9 cellular contexts compared by ENCODE assay signal in the genomic region with DNA sequence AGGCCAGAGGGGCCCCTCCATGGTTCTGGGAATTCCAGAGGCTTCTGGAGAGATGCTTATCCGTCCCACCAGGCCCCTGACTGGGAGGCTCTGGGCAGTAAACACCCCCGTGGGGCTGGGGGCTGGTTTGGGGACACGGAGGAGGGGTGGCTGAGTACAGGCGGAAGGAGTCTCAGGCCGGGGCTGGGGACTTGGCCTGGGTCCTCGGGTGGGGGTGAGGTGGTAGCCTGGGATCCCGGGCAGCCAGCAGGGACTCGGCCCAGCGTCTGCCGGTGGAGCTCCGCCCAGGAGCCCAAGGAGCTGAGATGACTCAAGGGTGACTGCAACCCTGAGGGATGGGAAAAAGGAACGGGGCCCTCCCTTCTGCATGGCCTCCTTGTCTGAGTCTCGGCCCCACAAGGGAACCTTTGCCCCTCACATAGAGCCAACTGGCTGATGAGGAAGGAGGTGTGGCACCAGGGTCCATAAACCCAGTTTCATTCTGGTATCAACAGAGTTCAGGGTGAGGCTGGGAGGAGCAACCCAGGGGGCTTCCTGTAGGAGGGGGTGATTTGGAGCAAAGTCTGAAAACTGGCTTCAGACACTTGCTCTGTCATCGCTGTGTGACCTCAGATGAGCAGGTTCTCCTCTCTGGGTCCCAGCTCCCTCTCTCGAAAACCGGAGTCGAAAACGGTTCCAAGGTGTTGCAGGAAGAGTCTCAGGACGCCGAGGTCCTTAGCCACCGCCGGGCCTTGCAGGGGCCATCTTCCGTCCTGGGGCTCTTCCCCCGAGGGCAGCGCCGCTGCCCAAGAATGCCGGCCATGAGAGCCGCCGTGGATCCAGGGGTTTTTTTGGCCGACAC. TPM values are rescaled to one million over a fixed set of nuclear protein-coding genes. Genes with fewer than 3 reads are reported as not detected.
DNase-seq lines count a peak whose midpoint lies in the region; ATAC-seq, FAIRE-seq and TF ChIP-seq lines count a peak whose summit lies in the region.
"Had no signal": no experiment of that assay in that cellular context is flagged by ENCODE, and none has a peak within 500 bp of the region (broad histone marks: within the 10 kb centered on the region; RNA-seq: fewer than 3 reads in every experiment).

No MANE protein-coding gene starts in this region.

- no peak for FAIRE-seq in small intestine (lab: Jason Lieb, UNC)

- no peaks in the 10 kb centered on the region for H3K27me3 Mint-ChIP-seq in T-helper 17 cell

- H3K4me3 ChIP-seq in HEK293 (ENCODE audit: low read depth, low read length): no peak overlapping the region
- H3K4me3 ChIP-seq in small intestine (ENCODE audit: low read depth in 1 of 2, low read length in 2 of 2): peak overlapping the region; percentile 61 to 93
- H3K4me3 ChIP-seq in spleen: no peak overlapping the region
- H3K4me3 ChIP-seq: heart left ventricle had no signal

- no peaks in the 10 kb centered on the region for H3K9me3 ChIP-seq in HEK293 (ENCODE audit: control insufficient read depth, insufficient read depth, low read depth, low read length)
- no peaks in the 10 kb centered on the region for H3K9me3 ChIP-seq in small intestine (ENCODE audit: control insufficient read depth, low read depth)
- peaks cover 0 to 21% (median 14%) of the 10 kb centered on the region in 8 donors for H3K9me3 ChIP-seq in spleen
- H3K9me3 ChIP-seq in T-helper 17 cell (ENCODE audit: control insufficient read depth, low read length, poor library complexity, severe bottlenecking): no peaks in the 10 kb centered on the region

- no peak overlapping the region for H3K27ac ChIP-seq in HEK293 (ENCODE audit: extremely low read depth, low read depth, low read length)
- peak overlapping the region; percentile 88 for H3K27ac ChIP-seq in foreskin keratinocyte
- peak overlapping the region; percentile 93 to 100 for H3K27ac ChIP-seq in small intestine (ENCODE audit: low read depth in 1 of 2, low read length in 1 of 2)
- no peak overlapping the region for H3K27ac ChIP-seq in spleen

- no peaks in the 10 kb centered on the region for H3K4me1 ChIP-seq in HEK293 (ENCODE audit: control insufficient read depth, insufficient read depth, low read length)
- H3K4me1 ChIP-seq in foreskin keratinocyte: no peaks in the 10 kb centered on the region
- H3K4me1 ChIP-seq in small intestine (ENCODE audit: control insufficient read depth in 2 of 2, insufficient read depth in 1 of 2, low read depth in 1 of 2, low read length in 1 of 2): peaks cover 0 to 3% of the 10 kb centered on the region in 2 donors
- H3K4me1 ChIP-seq in spleen: peaks cover 0 to 11% (median 0%) of the 10 kb centered on the region in 6 donors
- H3K4me1 ChIP-seq: heart left ventricle had no signal

- no peak for TF ChIP-seq POLR2A in spleen (IDR thresholded peaks at IDR 0.05)

- TF ChIP-seq CTCF in HEK293 (tag by site-specific recombination; IDR thresholded peaks at IDR 0.05) (no peak), foreskin keratinocyte (conservative IDR thresholded peaks at IDR 0.05) (no peak), spleen (IDR thresholded peaks at IDR 0.05 in 8 of 11, conservative IDR thresholded peaks at IDR 0.05 in 3 of 11) (no peak)

- no peaks in the 10 kb centered on the region for H3K36me3 ChIP-seq in HEK293 (ENCODE audit: control insufficient read depth in 2 of 2, insufficient read depth in 1 of 2, low read length in 2 of 2)
- H3K36me3 ChIP-seq in small intestine (ENCODE audit: control insufficient read depth in 2 of 2, insufficient read depth in 2 of 2, low read length in 2 of 2): peaks cover 0 to 2% of the 10 kb centered on the region in 2 donors
- peaks cover 0 to 12% (median 0%) of the 10 kb centered on the region in 6 donors for H3K36me3 ChIP-seq in spleen

- intact Hi-C loops in spleen (cut with DNase I; ENCODE audit: low total_unique reads): no loop called here

- CTCF ChIA-PET in HEK293 (lab: Yijun Ruan, JAX): interaction anchor here (0.7 to 1.9 kb wide), 3 partner anchors 13 to 246 kb away, joined by 3 to 4 read pairs (median 3); no protein-coding TSS in a partner anchor

- H3K27me3 ChIP-seq in foreskin keratinocyte: no peaks in the 10 kb centered on the region
- H3K27me3 ChIP-seq in small intestine (ENCODE audit: control insufficient read depth in 2 of 2, insufficient read depth in 2 of 2, low read length in 2 of 2): no peaks in the 10 kb centered on the region
- H3K27me3 ChIP-seq in spleen (replicated peaks in 1 of 7): peaks cover 0 to 32% (median 9%) of the 10 kb centered on the region in 7 donors

- DNase-seq in foreskin keratinocyte (peak; percentile 71 to 86), small intestine (peak; percentile 99), spleen (no peak), T-helper 17 cell (no peak), middle frontal gyrus (ENCODE audit: extremely low spot score, low spot score) (no peak)
- DNase-seq in activated CD8-positive, alpha-beta memory T cell treated with anti-CD3 and anti-CD28 coated beads, Interleukin-2, amount 50 U/mL, for 48 hours: no peak

- POLR2A ChIA-PET in HEK293 (lab: Yijun Ruan, JAX): interaction anchor here (0.5 to 1.0 kb wide), 3 partner anchors 10 to 289 kb away, joined by 4 to 8 read pairs (median 4); no protein-coding TSS in a partner anchor

- no peak overlapping the region for H3K27ac Mint-ChIP-seq in T-helper 17 cell

- H3K36me3 Mint-ChIP-seq in T-helper 17 cell (ENCODE audit: low read depth): no peaks in the 10 kb centered on the region

- 6 to 43% (median 27%) methylated on average over 29 to 30 of the region's 30 CpGs for WGBS in small intestine, 3 donors
- WGBS in spleen, 5 donors: 71 to 80% (median 76%) methylated on average over 23 to 30 of the region's 30 CpGs

- no peak overlapping the region for H3K4me3 Mint-ChIP-seq in T-helper 17 cell

- H3K4me1 Mint-ChIP-seq in T-helper 17 cell: no peaks in the 10 kb centered on the region

- ATAC-seq in SK-N-SH treated with all-trans-retinoic acid at 6 μM for 48 hours (peak; percentile 85), foreskin keratinocyte (peak; percentile 76), T-helper 17 cell (no peak)

TF ChIP-seq in HEK293, 187 proteins besides CTCF, POLR2A, EP300 and RAD21:
- TF ChIP-seq ZNF571 (tag by site-specific recombination; IDR thresholded peaks at IDR 0.05) (no peak), ZIC2 (tag by site-specific recombination; IDR thresholded peaks at IDR 0.05) (peak; percentile 71), KLF1 (tag by site-specific recombination; IDR thresholded peaks at IDR 0.05) (peak; percentile 15; the same call in 1 of the 2 replicates)

TF ChIP-seq in SK-N-SH treated with all-trans-retinoic acid at 6 μM for 48 hours, 23 proteins besides CTCF, POLR2A, EP300 and RAD21 (continues in another document):
- no peak for TF ChIP-seq ZNF70 (CRISPR knock-in tag; IDR thresholded peaks at IDR 0.05)
- no peak for TF ChIP-seq PATZ1 (CRISPR knock-in tag; IDR thresholded peaks at IDR 0.05; ENCODE audit: borderline replicate concordance)
- TF ChIP-seq, protein P1, sequence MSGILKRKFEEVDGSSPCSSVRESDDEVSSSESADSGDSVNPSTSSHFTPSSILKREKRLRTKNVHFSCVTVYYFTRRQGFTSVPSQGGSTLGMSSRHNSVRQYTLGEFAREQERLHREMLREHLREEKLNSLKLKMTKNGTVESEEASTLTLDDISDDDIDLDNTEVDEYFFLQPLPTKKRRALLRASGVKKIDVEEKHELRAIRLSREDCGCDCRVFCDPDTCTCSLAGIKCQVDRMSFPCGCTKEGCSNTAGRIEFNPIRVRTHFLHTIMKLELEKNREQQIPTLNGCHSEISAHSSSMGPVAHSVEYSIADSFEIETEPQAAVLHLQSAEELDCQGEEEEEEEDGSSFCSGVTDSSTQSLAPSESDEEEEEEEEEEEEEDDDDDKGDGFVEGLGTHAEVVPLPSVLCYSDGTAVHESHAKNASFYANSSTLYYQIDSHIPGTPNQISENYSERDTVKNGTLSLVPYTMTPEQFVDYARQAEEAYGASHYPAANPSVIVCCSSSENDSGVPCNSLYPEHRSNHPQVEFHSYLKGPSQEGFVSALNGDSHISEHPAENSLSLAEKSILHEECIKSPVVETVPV (CRISPR knock-in tag; IDR thresholded peaks at IDR 0.05): no peak
- TF ChIP-seq ESRRG (CRISPR knock-in tag; IDR thresholded peaks at IDR 0.05): no peak
- TF ChIP-seq TCF4 (CRISPR knock-in tag; IDR thresholded peaks at IDR 0.05; ENCODE audit: borderline replicate concordance): no peak
- no peak for TF ChIP-seq SNAI2 (CRISPR knock-in tag; IDR thresholded peaks at IDR 0.05)

RNA-seq across cellular contexts. Expression of gene MISP, which starts 0.8 kb away (rescaled TPM):
- total RNA-seq in foreskin keratinocyte (50.0 and 55.4 TPM in 2 replicates), spleen (not detected), T-helper 17 cell (not detected)
- polyA plus RNA-seq in foreskin keratinocyte (40.2 and 45.5 TPM in 2 replicates), small intestine (100 to 1,000 TPM; 189 to 644 (median 550) TPM), spleen (under 1 TPM in 1 of 3 donors, not detected in 2; 0.13 TPM)

RNA-seq across cellular contexts. Expression of gene PALM, which starts 43.0 kb away (rescaled TPM):
- 0.04 and 0.10 TPM in 2 replicates for total RNA-seq in foreskin keratinocyte
- 0.03 and 0.06 TPM in 2 replicates for polyA plus RNA-seq in foreskin keratinocyte
- 10 to 100 TPM; 17.9 to 37.6 (median 32.6) TPM for polyA plus RNA-seq in small intestine
- total RNA-seq in spleen: 10 to 100 TPM; 19.9 to 80.1 (median 30.0) TPM
- 10 to 100 TPM in 1 of 3 donors, 1 to 10 TPM in 2; 6.0 to 24.1 (median 7.0) TPM for polyA plus RNA-seq in spleen
- total RNA-seq in T-helper 17 cell: not detected

RNA-seq across cellular contexts. Expression of gene PTBP1, which starts 45.5 kb away (rescaled TPM):
- total RNA-seq in foreskin keratinocyte (222 and 244 TPM in 2 replicates), spleen (100 to 1,000 TPM; 147 to 305 (median 247) TPM), T-helper 17 cell (100 to 1,000 TPM; 334 to 341 TPM)
- polyA plus RNA-seq in foreskin keratinocyte (186 and 237 TPM in 2 replicates), small intestine (100 to 1,000 TPM; 109 to 149 (median 131) TPM), spleen (100 to 1,000 TPM in 1 of 3 donors, 10 to 100 TPM in 2; 89.9 to 130 (median 98.6) TPM)

RNA-seq across cellular contexts. Expression of gene PRSS57, which starts 56.5 kb away (rescaled TPM):
- total RNA-seq in foreskin keratinocyte: not detected in 2 replicates
- not detected in 2 replicates for polyA plus RNA-seq in foreskin keratinocyte
- polyA plus RNA-seq in small intestine: not detected
- 1 to 10 TPM in 2 of 7 donors, under 1 TPM in 3, not detected in 2; 0.46 to 2.5 (median 0.60) TPM for total RNA-seq in spleen
- polyA plus RNA-seq in spleen: under 1 TPM; 0.24 to 0.70 (median 0.27) TPM
- total RNA-seq in T-helper 17 cell: not detected
- total RNA-seq: heart left ventricle had no signal
- polyA plus RNA-seq: heart left ventricle had no signal

Comparison
In these comparisons a context has a peak if more than half of its experiments do, and no peak if none do; other contexts are left out.
1. H3K27ac ChIP-seq: peak in foreskin keratinocyte (single experiment) and small intestine (2 of 2); none in HEK293 (single experiment) and spleen (0 of 8).
2. H3K4me3 ChIP-seq: peak in small intestine (2 of 2); none in HEK293 (single experiment) and spleen (0 of 8).
3. DNase-seq: peak in foreskin keratinocyte (2 of 2) and small intestine (single experiment); none in activated CD8-positive, alpha-beta memory T cell treated with anti-CD3 and anti-CD28 coated beads, Interleukin-2, amount 50 U/mL, for 48 hours (single experiment), spleen (single experiment), T-helper 17 cell (0 of 3) and middle frontal gyrus (single experiment).
4. RNA of gene MISP, which starts 0.8 kb away (total RNA-seq): 50.0 to 55.4 TPM in foreskin keratinocyte; not detected in spleen and not detected in T-helper 17 cell; every median in the first group is over 10 times any median in the second.
5. RNA of gene PALM, which starts 43.0 kb away (total RNA-seq): 19.9 to 80.1 TPM in spleen; 0.04 to 0.10 TPM in foreskin keratinocyte and not detected in T-helper 17 cell; every median in the first group is over 10 times any median in the second.